9 cellular contexts compared by ENCODE assay signal in the genomic region with DNA sequence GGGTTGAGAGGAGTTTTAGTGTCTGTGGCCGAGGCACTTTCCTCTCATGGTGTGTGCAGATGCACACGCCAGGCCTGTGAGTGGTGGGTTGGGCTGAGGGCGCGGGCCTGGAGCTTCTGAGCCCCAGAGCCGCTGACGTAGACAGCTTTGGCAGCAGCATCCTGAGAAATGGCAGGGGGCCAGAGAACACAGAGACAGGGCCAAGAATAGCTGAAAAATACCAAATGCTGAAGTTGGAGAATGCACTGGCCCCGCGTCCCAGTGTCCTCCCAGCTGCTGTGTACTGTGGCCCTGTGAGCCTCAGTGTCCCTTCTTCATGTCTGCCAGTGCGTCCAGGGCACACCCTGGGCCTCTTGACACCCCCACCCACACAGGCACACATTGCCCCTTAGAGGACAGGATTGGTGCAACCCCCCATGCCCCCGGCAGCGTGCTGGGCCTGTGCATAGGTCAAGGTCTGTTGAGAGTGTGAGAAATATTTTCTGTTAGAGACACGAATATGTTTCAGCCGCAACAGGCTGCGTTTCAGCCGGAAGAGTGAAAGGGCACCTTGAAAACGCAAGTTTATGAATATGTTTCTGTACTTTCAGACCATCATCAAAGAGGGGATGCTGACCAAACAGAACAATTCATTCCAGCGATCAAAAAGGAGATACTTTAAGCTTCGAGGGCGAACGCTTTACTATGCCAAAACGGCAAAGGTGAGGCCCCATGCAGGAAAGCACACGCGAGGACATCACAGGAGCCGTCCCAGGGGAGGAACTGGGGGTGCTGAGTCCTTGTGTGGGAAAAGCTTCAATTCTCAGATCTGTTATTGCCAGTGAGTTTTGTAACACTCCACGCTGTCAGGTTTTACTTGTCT. TPM values are rescaled to one million over a fixed set of nuclear protein-coding genes. Genes with fewer than 3 reads are reported as not detected.
DNase-seq lines count a peak whose midpoint lies in the region; ATAC-seq, FAIRE-seq and TF ChIP-seq lines count a peak whose summit lies in the region.
"Had no signal": no experiment of that assay in that cellular context is flagged by ENCODE, and none has a peak within 500 bp of the region (broad histone marks: within the 10 kb centered on the region; RNA-seq: fewer than 3 reads in every experiment).

No MANE protein-coding gene starts in this region.

- H3K9me3 ChIP-seq in spleen = no peaks in the 10 kb centered on the region

- ATAC-seq in GM18907 (IDR thresholded peaks at IDR 0.05; ENCODE audit: unreplicated experiment) (no peak), GM18498 (IDR thresholded peaks at IDR 0.05; ENCODE audit: unreplicated experiment) (no peak)

- WGBS in spleen, 5 donors = 55 to 73% (median 58%) methylated on average over 25 of the region's 25 CpGs

- peaks cover 0 to 55% (median 19%) of the 10 kb centered on the region in 6 donors for H3K36me3 ChIP-seq in spleen

- no peak for TF ChIP-seq POLR2A in GM12891 (IDR thresholded peaks at IDR 0.05; ENCODE audit: low read depth, low read length)
- TF ChIP-seq POLR2A in spleen (IDR thresholded peaks at IDR 0.05) = no peak

- peaks cover 17 to 76% (median 56%) of the 10 kb centered on the region in 6 donors for H3K4me1 ChIP-seq in spleen

- H3K27me3 ChIP-seq in spleen (replicated peaks in 1 of 7) = no peaks in the 10 kb centered on the region

- TF ChIP-seq CTCF in spleen (IDR thresholded peaks at IDR 0.05 in 8 of 11, conservative IDR thresholded peaks at IDR 0.05 in 3 of 11) = no peak

- peak overlapping the region in 7 of 8 donors; percentile 47 to 81 (median 69) for H3K27ac ChIP-seq in spleen

- peak; percentile 35 for FAIRE-seq in GM12891 (lab: Jason Lieb, UNC)
- FAIRE-seq: keratinocyte had no signal

- peak overlapping the region in 1 of 8 donors; percentile 34 for H3K4me3 ChIP-seq in spleen

- DNase-seq in GM12891 (ENCODE audit: insufficient read length, low spot score) (no peak), amygdala (lab: John Stamatoyannopoulos, UW) (peak in 53 of 56 donors; percentile 27 to 95 (median 76)), hypothalamus (lab: John Stamatoyannopoulos, UW) (peak in 50 of 51 donors; percentile 22 to 93 (median 80)), spleen (no peak), NCI-H82 (lab: John Stamatoyannopoulos, UW) (no peak), NCI-H748 treated with DMSO at 0.1 percent for 48 hours (lab: John Stamatoyannopoulos, UW) (no peak)

- intact Hi-C loops in spleen (cut with DNase I; ENCODE audit: low total_unique reads) = no loop called here

TF ChIP-seq in GM12891, 5 proteins besides CTCF, POLR2A, EP300 and RAD21:
- TF ChIP-seq PAX5 (IDR thresholded peaks at IDR 0.05; ENCODE audit: insufficient read depth, low read length, severe bottlenecking) (no peak), POLR2AphosphoS5 (IDR thresholded peaks at IDR 0.05; ENCODE audit: low read depth, low read length) (no peak), POU2F2 (IDR thresholded peaks at IDR 0.05; ENCODE audit: low read depth, low read length) (no peak), TAF1 (IDR thresholded peaks at IDR 0.05; ENCODE audit: low read depth, low read length) (no peak), SPI1 (IDR thresholded peaks at IDR 0.05; ENCODE audit: low read depth, low read length) (no peak)

RNA-seq across cellular contexts. Expression of gene DGKD, which starts 33.6 kb away (rescaled TPM):
- 53.7 TPM for polyA plus RNA-seq in GM12891 (2012; ENCODE audit: low read depth, missing spikeins)
- total RNA-seq in spleen = 100 to 1,000 TPM in 4 of 7 donors, 10 to 100 TPM in 3; 45.2 to 120 (median 102) TPM
- polyA plus RNA-seq in spleen = 10 to 100 TPM; 21.9 to 35.6 (median 32.1) TPM

Comparison
In these comparisons a context has a peak if more than half of its experiments do, and no peak if none do; other contexts are left out.
1. DNase-seq: peak in amygdala (53 of 56) and hypothalamus (50 of 51); none in GM12891 (single experiment), spleen (single experiment), NCI-H82 (single experiment) and NCI-H748 treated with DMSO at 0.1 percent for 48 hours (single experiment).